Comparison of ENCODE assay signal across 1 cellular context in genomic region chrX:38275615-38276014, GRCh38.
A peak's percentile ranks its signal among the peaks of the same experiment; 100 is the strongest.
TF ChIP-seq lines count a peak whose summit lies in the region.

No MANE protein-coding gene starts in this region.

TF ChIP-seq in GM12878, 131 proteins besides CTCF, POLR2A, EP300 and RAD21 (continued from another document):
- TF ChIP-seq TCF3 (IDR thresholded peaks at IDR 0.05; ENCODE audit: borderline replicate concordance, insufficient read depth, low read depth, low read length) (no peak), NFXL1 (IDR thresholded peaks at IDR 0.05; ENCODE audit: borderline replicate concordance) (no peak), NFIC (IDR thresholded peaks at IDR 0.05; ENCODE audit: low read depth, low read length) (0 out of 2 replicates have a peak, but pooled peaks have one; percentile 58), ZBTB4 (CRISPR knock-in tag; IDR thresholded peaks at IDR 0.05) (no peak), JUNB (IDR thresholded peaks at IDR 0.05) (peak; percentile 34; the same call in 1 of the 2 replicates), FOXM1 (IDR thresholded peaks at IDR 0.05; ENCODE audit: low read depth, low read length) (peak; percentile 26; the same call in 1 of the 2 replicates), TCF7 (IDR thresholded peaks at IDR 0.05; ENCODE audit: borderline replicate concordance) (no peak)
TF ChIP-seq in GM12878: peak in this region for 11.
